In the genomic region with DNA sequence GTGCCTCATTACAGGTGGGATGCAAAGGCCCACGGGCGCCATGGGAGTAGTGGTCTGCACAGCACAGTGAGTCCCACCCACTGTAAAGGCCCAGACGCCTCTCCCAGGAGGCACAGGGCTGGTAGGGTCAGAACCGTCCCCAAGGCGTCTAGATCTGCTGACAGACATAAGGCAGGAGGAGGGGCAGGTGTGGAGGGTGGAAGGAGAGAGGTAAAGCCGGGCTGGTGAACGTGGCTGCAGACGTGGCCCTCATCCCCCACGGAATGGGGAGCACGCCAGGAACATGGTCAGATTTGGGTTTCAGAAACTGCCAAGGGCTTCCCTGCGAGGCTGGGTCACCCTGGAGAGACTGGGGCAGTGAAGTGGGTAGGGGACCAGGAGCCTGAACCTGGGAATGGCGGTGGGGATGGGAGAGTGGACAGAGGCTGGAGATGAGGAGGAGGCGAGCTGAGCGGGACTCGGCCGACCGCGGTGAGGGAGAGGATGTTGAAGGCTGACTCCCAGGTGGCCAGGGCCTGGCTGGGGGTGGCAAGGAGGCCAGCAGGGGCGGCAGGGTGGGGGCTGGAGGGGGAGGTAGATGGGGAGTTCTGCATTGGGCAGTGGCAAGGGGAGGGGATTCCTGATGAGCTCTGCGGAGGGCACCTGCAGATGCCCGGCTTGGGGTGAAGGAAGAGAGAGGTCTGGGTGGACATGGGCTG, we compare ENCODE assay signal across 18 cellular contexts.
A peak's percentile ranks its signal among the peaks of the same experiment; 100 is the strongest.
DNase-seq lines count a peak whose midpoint lies in the region; ATAC-seq and TF ChIP-seq lines count a peak whose summit lies in the region.
"Had no signal": no experiment of that assay in that cellular context is flagged by ENCODE, and none has a peak within 500 bp of the region (broad histone marks: within the 10 kb centered on the region; RNA-seq: fewer than 3 reads in every experiment).

No MANE protein-coding gene starts in this region.

- H3K56ac ChIP-seq in IMR-90 (ENCODE audit: extremely low read depth, insufficient read depth, low read length) = no peak overlapping the region

- no peaks in the 10 kb centered on the region for H3F3A ChIP-seq in smooth muscle cell (ENCODE audit: low read depth)

- H2BK20ac ChIP-seq in IMR-90 (ENCODE audit: low read depth, low read length) = no peak overlapping the region

- no peak overlapping the region for H4K91ac ChIP-seq in IMR-90 (ENCODE audit: insufficient read depth, low read depth, low read length)

- H3K27ac ChIP-seq in IMR-90 (ENCODE audit: insufficient read depth, low read length) = no peak overlapping the region
- peak overlapping the region; percentile 80; the same call in 1 of the 2 replicates for H3K27ac ChIP-seq in RWPE1
- no peak overlapping the region for H3K27ac ChIP-seq in smooth muscle cell (ENCODE audit: low read depth)
- H3K27ac ChIP-seq: GM23248 had no signal

- no peaks in the 10 kb centered on the region for H3K9me1 ChIP-seq in IMR-90 (ENCODE audit: insufficient read depth, low read length)

- H3K4me3 ChIP-seq in Caco-2 (ENCODE audit: low read depth, low read length) (no peak overlapping the region), IMR-90 (ENCODE audit: insufficient read depth, low read depth, low read length) (no peak overlapping the region), smooth muscle cell (no peak overlapping the region), foreskin fibroblast (ENCODE audit: low read depth in 1 of 2, low read length in 2 of 2) (no peak overlapping the region)
- H3K4me3 ChIP-seq: GM12878, GM23248 had no signal

- dilution Hi-C loops in IMR-90 (cut with HindIII; ENCODE audit: low sequenced_read_pairs, unreplicated experiment) = no loop called here

- H3K9me3 ChIP-seq in Caco-2 (no peaks in the 10 kb centered on the region), IMR-90 (ENCODE audit: control insufficient read depth, insufficient read depth, low read length) (no peaks in the 10 kb centered on the region), smooth muscle cell (replicated peaks; ENCODE audit: low read depth) (no peaks in the 10 kb centered on the region)
- H3K9me3 ChIP-seq: SK-N-SH had no signal

- H3K79me1 ChIP-seq in IMR-90 (ENCODE audit: low read depth in 1 of 2, low read length in 2 of 2) = peaks cover 6 to 7% of the 10 kb centered on the region in 2 experiments; a peak in 2 of 4 replicates

- H2BK120ac ChIP-seq in IMR-90 (ENCODE audit: low read depth, low read length) = no peak overlapping the region

- H3K27me3 ChIP-seq in Caco-2 (replicated peaks; ENCODE audit: control insufficient read depth, insufficient read depth, low read length) (no peaks in the 10 kb centered on the region), IMR-90 (ENCODE audit: control insufficient read depth, insufficient read depth, low read length) (no peaks in the 10 kb centered on the region), smooth muscle cell (ENCODE audit: low read depth) (no peaks in the 10 kb centered on the region)

- in situ Hi-C loops in IMR-90 (cut with MboI; ENCODE audit: low sequenced_read_pairs) = no loop called here

- H2AFZ ChIP-seq in IMR-90 (replicated peaks; ENCODE audit: low read length, poor library complexity) = no peak overlapping the region
- no peak overlapping the region for H2AFZ ChIP-seq in smooth muscle cell (ENCODE audit: low read depth)
- H2AFZ ChIP-seq: GM23248 had no signal

- H3K4me1 ChIP-seq in Caco-2 = peaks cover 31% of the 10 kb centered on the region
- peaks cover under 1% of the 10 kb centered on the region; the same call in 1 of the 2 replicates for H3K4me1 ChIP-seq in IMR-90 (ENCODE audit: control insufficient read depth, insufficient read depth, low read length)
- peaks cover 11% of the 10 kb centered on the region for H3K4me1 ChIP-seq in smooth muscle cell (ENCODE audit: low read depth)

- no peak overlapping the region for H3K23ac ChIP-seq in IMR-90 (ENCODE audit: low read depth, low read length)

- H3K18ac ChIP-seq in IMR-90 (ENCODE audit: low read depth, low read length) = no peak overlapping the region

- H3K79me2 ChIP-seq in smooth muscle cell (ENCODE audit: low read depth) = no peaks in the 10 kb centered on the region

- H2BK15ac ChIP-seq in IMR-90 (ENCODE audit: low read depth, low read length) = no peak overlapping the region

- H2BK5ac ChIP-seq in IMR-90 (ENCODE audit: low read depth, low read length, poor library complexity, severe bottlenecking) = no peak overlapping the region

- CTCF ChIA-PET in Caco-2 (lab: Charles Lee) (no interaction called here), IMR-90 (lab: Yijun Ruan, JAX) (no interaction called here), RWPE1 (lab: Yijun Ruan, JAX) (no interaction called here)

- 96% methylated on average over 9 of the region's 21 CpGs; no CpG with 5 or more reads in 1 of the 2 experiments for WGBS in IMR-90 (ENCODE audit: extremely low coverage in 2 of 2, insufficient read length in 1 of 2), 2 experiments
- 97% methylated on average over 16 of the region's 21 CpGs for WGBS in smooth muscle cell (ENCODE audit: low lambda C conversion rate)

- H3K4ac ChIP-seq in IMR-90 (ENCODE audit: low read depth, low read length) = no peak overlapping the region

- H3K4me1 Mint-ChIP-seq in Caco-2 (ENCODE audit: low read depth, unreplicated experiment) = peaks cover 20% of the 10 kb centered on the region
- peaks cover 24% of the 10 kb centered on the region for H3K4me1 Mint-ChIP-seq in glutamatergic neuron (ENCODE audit: low read depth, unreplicated experiment)

- POLR2A ChIA-PET in Caco-2 (lab: Charles Lee) (no interaction called here), IMR-90 (lab: Charles Lee; ENCODE audit: unreplicated experiment) (no interaction called here), RWPE1 (lab: Yijun Ruan, JAX; ENCODE audit: low non-redundant PET) (no interaction called here)

- H3K9me3 Mint-ChIP-seq in Caco-2 (ENCODE audit: unreplicated experiment) (no peaks in the 10 kb centered on the region), glutamatergic neuron (ENCODE audit: unreplicated experiment) (peaks cover 55% of the 10 kb centered on the region)

- ATAC-seq in IMR-90 (ENCODE audit: low read depth) (no peak), GM19351 (IDR thresholded peaks at IDR 0.05; ENCODE audit: unreplicated experiment) (no peak)
- ATAC-seq: GM12878, T-cell had no signal

- H2AK5ac ChIP-seq in IMR-90 (ENCODE audit: low read depth, low read length) = no peak overlapping the region

- H4K5ac ChIP-seq in IMR-90 (ENCODE audit: low read depth, low read length) = no peak overlapping the region

- no peak for TF ChIP-seq POLR2A in IMR-90 (IDR thresholded peaks at IDR 0.05; ENCODE audit: low read depth, low read length)

- H3K9ac ChIP-seq in IMR-90 (ENCODE audit: low read depth, low read length) = no peak overlapping the region
- H3K9ac ChIP-seq in smooth muscle cell (ENCODE audit: low read depth) = no peak overlapping the region
- H3K9ac ChIP-seq: GM23248, SK-N-SH had no signal

- intact Hi-C loops in Caco-2 (cut with micrococcal nuclease; ENCODE audit: unreplicated experiment) (no loop called here), IMR-90 (cut with micrococcal nuclease) (no loop called here)

- DNase-seq in Caco-2 = no peak
- DNase-seq in IMR-90 = no peak
- no peak for DNase-seq in RWPE1 (ENCODE audit: low spot score)
- DNase-seq in glutamatergic neuron = no peak
- no peak for DNase-seq in smooth muscle cell (lab: John Stamatoyannopoulos, UW; ENCODE audit: unreplicated experiment)
- DNase-seq in activated CD4-positive, alpha-beta T cell treated with anti-CD3 and anti-CD28 coated beads for 4 hours = no peak
- DNase-seq in foreskin fibroblast = no peak
- DNase-seq: GDM1; GM23248; Kasumi-1; NCI-H1105 treated with DMSO at 0.1 percent for 48 hours; NCI-H187; NK-92 treated with Interleukin-12 subunit alpha and Interleukin-12 subunit beta, amount 100 ng/mL, for 24 hours; SHP77; SK-N-SH; T-cell had no signal

- TF ChIP-seq RAD21 in IMR-90 (IDR thresholded peaks at IDR 0.05; ENCODE audit: low read length) = no peak

- peaks cover 19% of the 10 kb centered on the region for H4K20me1 ChIP-seq in IMR-90 (ENCODE audit: insufficient read depth, low read length)
- peaks cover 56% of the 10 kb centered on the region for H4K20me1 ChIP-seq in smooth muscle cell (ENCODE audit: low read depth)

- H3K36me3 Mint-ChIP-seq in Caco-2 (ENCODE audit: insufficient read depth, unreplicated experiment) (peaks cover 43% of the 10 kb centered on the region), glutamatergic neuron (ENCODE audit: unreplicated experiment) (peaks cover 5% of the 10 kb centered on the region)
- H3K36me3 Mint-ChIP-seq: T-cell had no signal

- BruUV-seq in Caco-2 (replicated peaks; lab: Mats Ljungman, UMichigan) (no TSS peak), IMR-90 (replicated peaks; lab: Mats Ljungman, UMichigan) (no TSS peak)

- H2AK9ac ChIP-seq in IMR-90 (replicated peaks; ENCODE audit: low read depth, low read length, poor library complexity) = peak overlapping the region; percentile 62

- H3K27me3 Mint-ChIP-seq in Caco-2 (ENCODE audit: insufficient read depth, unreplicated experiment) (no peaks in the 10 kb centered on the region), glutamatergic neuron (ENCODE audit: unreplicated experiment) (peaks cover 46% of the 10 kb centered on the region)
- H3K27me3 Mint-ChIP-seq: T-cell had no signal

- no peak overlapping the region for H3K14ac ChIP-seq in IMR-90 (replicated peaks; ENCODE audit: low read depth, low read length)

- H3K4me2 ChIP-seq in IMR-90 (ENCODE audit: low read depth, low read length) = no peak overlapping the region
- no peak overlapping the region for H3K4me2 ChIP-seq in smooth muscle cell
- H3K4me2 ChIP-seq: SK-N-SH had no signal

- H4K8ac ChIP-seq in IMR-90 (ENCODE audit: low read depth in 2 of 2, low read length in 2 of 2) = no peak overlapping the region

- H3K36me3 ChIP-seq in Caco-2 (ENCODE audit: control insufficient read depth, insufficient read depth, low read length) (no peaks in the 10 kb centered on the region; the same call in 1 of the 2 replicates), IMR-90 (ENCODE audit: control insufficient read depth, insufficient read depth, low read length) (peaks cover 24% of the 10 kb centered on the region), smooth muscle cell (ENCODE audit: low read depth) (no peaks in the 10 kb centered on the region)

- peak overlapping the region; percentile 62 for H3K27ac Mint-ChIP-seq in Caco-2 (ENCODE audit: unreplicated experiment)
- peak overlapping the region; percentile 68 for H3K27ac Mint-ChIP-seq in glutamatergic neuron (ENCODE audit: unreplicated experiment)
- H3K27ac Mint-ChIP-seq: T-cell had no signal

- TF ChIP-seq CTCF in Caco-2 (IDR thresholded peaks at IDR 0.05; ENCODE audit: insufficient read depth in 1 of 2, low read depth in 1 of 2, low read length in 1 of 2, severe bottlenecking in 1 of 2, unreplicated experiment in 1 of 2) (no peak), IMR-90 (conservative IDR thresholded peaks at IDR 0.05; ENCODE audit: low read depth, low read length) (no peak), RWPE1 (conservative IDR thresholded peaks at IDR 0.05; ENCODE audit: low read depth) (no peak), glutamatergic neuron (IDR thresholded peaks at IDR 0.05; ENCODE audit: partially characterized antibody, unreplicated experiment) (no peak), smooth muscle cell (IDR thresholded peaks at IDR 0.05; ENCODE audit: borderline replicate concordance, insufficient read depth, poor library complexity, severe bottlenecking) (no peak), foreskin fibroblast (IDR thresholded peaks at IDR 0.05; ENCODE audit: low read depth, low read length) (no peak)

- no peak overlapping the region for H3K4me3 Mint-ChIP-seq in Caco-2 (ENCODE audit: unreplicated experiment)
- no peak overlapping the region for H3K4me3 Mint-ChIP-seq in glutamatergic neuron (ENCODE audit: unreplicated experiment)
- H3K4me3 Mint-ChIP-seq: T-cell had no signal
